In the genomic region with DNA sequence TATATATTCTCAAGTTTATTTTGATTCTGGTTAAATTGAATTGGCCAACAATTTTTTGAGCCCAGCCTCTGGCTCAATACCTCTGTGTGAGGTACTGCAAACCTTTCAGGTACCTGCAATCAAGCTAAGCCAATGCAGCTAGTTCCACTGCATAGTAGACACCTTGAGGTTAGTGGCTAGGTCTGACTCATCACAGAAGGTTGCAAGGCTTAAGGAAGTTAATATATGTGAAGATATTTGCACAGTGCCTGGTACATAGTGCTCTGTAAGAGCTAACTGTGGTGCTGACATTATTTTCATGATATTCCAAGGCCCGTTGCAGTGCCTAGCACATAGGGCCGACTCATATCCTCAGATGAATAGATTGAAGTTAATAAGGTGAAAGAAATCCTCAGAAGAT, we compare ENCODE assay signal across 20 cellular contexts.
DNase-seq lines count a peak whose midpoint lies in the region; ATAC-seq and TF ChIP-seq lines count a peak whose summit lies in the region.
"Had no signal": no experiment of that assay in that cellular context is flagged by ENCODE, and none has a peak within 500 bp of the region (broad histone marks: within the 10 kb centered on the region; RNA-seq: fewer than 3 reads in every experiment).

No MANE protein-coding gene starts in this region.

- DNase-seq in A172 (ENCODE audit: low spot score): peak; percentile 7
- peak; percentile 84 for DNase-seq in PC-3
- peak; percentile 57 for DNase-seq in epithelial cell of esophagus (ENCODE audit: low read depth)
- peak; percentile 91 for DNase-seq in kidney tubule cell (ENCODE audit: low spot score)
- DNase-seq in NCI-H128 (lab: John Stamatoyannopoulos, UW; ENCODE audit: unreplicated experiment): no peak
- no peak for DNase-seq in ureter (ENCODE audit: low spot score)
- DNase-seq: 8988T, Caco-2, KBM-7, MG63, NCI-H1105, NCI-H187, NCI-H446 treated with DMSO at 0.1 percent for 48 hours, NCI-H774, Peyer's patch, SIG-M5 had no signal

- BruUV-seq in PC-3 (replicated peaks; lab: Mats Ljungman, UMichigan): no TSS peak

- H3K9me3 ChIP-seq in PC-3 (ENCODE audit: low read length): no peaks in the 10 kb centered on the region
- H3K9me3 ChIP-seq: Caco-2, MG63, Peyer's patch had no signal

- CTCF ChIA-PET in PC-3 (lab: Charles Lee): interaction anchor here (0.6 kb wide), 1 partner anchor 655 kb away, joined by 16 read pairs; no protein-coding TSS in a partner anchor

- H3K9me2 ChIP-seq in PC-3 (replicated peaks; ENCODE audit: low read length): no peaks in the 10 kb centered on the region

- no peak overlapping the region for H3K4me3 ChIP-seq in PC-3 (ENCODE audit: low read length)
- H3K4me3 ChIP-seq in epithelial cell of esophagus (ENCODE audit: low read length): no peak overlapping the region
- H3K4me3 ChIP-seq: GM12878, MG63, Peyer's patch had no signal

- H3K79me2 ChIP-seq in PC-3 (ENCODE audit: low read length): no peaks in the 10 kb centered on the region

- no peaks in the 10 kb centered on the region; the same call in 1 of the 2 replicates for H3K4me1 ChIP-seq in PC-3 (ENCODE audit: insufficient read depth, low read length)
- H3K4me1 ChIP-seq: Caco-2, Peyer's patch had no signal

- H3K9ac ChIP-seq in PC-3 (ENCODE audit: low read length): no peak overlapping the region

- no peaks in the 10 kb centered on the region for H4K20me1 ChIP-seq in PC-3 (ENCODE audit: low read length)

- no peaks in the 10 kb centered on the region for H3K36me3 ChIP-seq in PC-3 (ENCODE audit: low read depth, low read length)
- H3K36me3 ChIP-seq: MG63, Peyer's patch had no signal

- H3K27me3 ChIP-seq in PC-3 (ENCODE audit: low read length): no peaks in the 10 kb centered on the region
- H3K27me3 ChIP-seq: MG63, Peyer's patch had no signal

- ATAC-seq in PC-3 (peak; percentile 100), HG02610 (IDR thresholded peaks at IDR 0.05; ENCODE audit: unreplicated experiment) (no peak), HG03469 (IDR thresholded peaks at IDR 0.05; ENCODE audit: unreplicated experiment) (no peak)
- ATAC-seq: GM12878, HCT116 had no signal

- H3K27ac ChIP-seq in PC-3 (ENCODE audit: low read length): no peak overlapping the region
- H3K27ac ChIP-seq: Peyer's patch had no signal

- intact Hi-C loops in PC-3 (cut with micrococcal nuclease): no loop called here

- TF ChIP-seq CTCF in PC-3 (conservative IDR thresholded peaks at IDR 0.05; ENCODE audit: low read depth, low read length): no peak
- TF ChIP-seq CTCF in epithelial cell of esophagus (IDR thresholded peaks at IDR 0.05; ENCODE audit: insufficient read depth, low read depth, low read length, missing control alignments): no peak

- POLR2A ChIA-PET in PC-3 (lab: Charles Lee; ENCODE audit: unreplicated experiment): interaction anchor here (0.6 kb wide), 1 partner anchor 93 kb away, joined by 3 read pairs; no protein-coding TSS in a partner anchor

- H2AFZ ChIP-seq in PC-3 (ENCODE audit: low read length): no peak overlapping the region

- no peaks in the 10 kb centered on the region for H3F3A ChIP-seq in PC-3 (ENCODE audit: low read length, unreplicated experiment)

- no peak overlapping the region for H3K4me2 ChIP-seq in PC-3 (ENCODE audit: low read length)

Comparison
In these comparisons a context has a peak if more than half of its experiments do, and no peak if none do; other contexts are left out.
1. DNase-seq: peak in A172 (single experiment), PC-3 (single experiment), epithelial cell of esophagus (single experiment) and kidney tubule cell (single experiment); none in NCI-H128 (single experiment) and ureter (single experiment).